In the genomic region with DNA sequence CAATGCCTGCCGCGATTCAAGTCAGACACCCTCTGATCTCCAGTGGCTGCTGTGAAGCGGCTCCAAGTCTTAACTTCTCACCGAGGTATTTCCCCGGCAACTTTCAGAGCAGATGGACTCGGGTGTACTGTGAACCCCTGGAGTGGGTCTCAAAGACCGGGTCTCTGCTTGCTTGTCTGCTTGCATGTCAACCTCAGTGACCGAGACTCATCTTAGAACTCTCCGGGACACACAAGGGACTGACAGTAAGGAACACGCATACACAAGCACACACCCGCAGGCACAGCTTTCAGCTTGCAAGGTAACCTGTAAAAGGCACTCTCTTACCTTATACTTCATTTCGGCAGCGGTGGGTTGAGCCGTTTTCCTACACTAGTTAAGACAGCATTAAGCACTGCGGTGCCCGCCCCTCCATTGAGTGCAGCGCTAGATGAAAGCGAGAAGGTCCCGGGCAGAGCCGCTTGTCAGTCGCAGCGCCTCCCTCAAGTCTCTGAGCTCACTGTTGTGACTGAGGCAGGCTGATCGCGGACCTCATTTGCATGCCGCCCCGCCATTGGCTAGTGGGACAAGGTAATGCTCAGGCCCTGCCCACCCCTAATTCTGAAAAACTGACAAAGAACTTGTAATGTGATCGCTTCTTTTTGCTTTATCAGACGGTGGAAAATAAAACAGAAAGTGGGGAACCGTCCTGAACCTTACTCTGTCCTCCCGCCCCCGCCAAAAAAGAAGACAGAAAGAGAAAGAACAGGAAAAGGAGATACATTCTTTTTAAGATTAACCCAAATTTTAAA, we compare ENCODE assay signal across 1 cellular context.
TF ChIP-seq lines count a peak whose summit lies in the region.

A gene with protein sequence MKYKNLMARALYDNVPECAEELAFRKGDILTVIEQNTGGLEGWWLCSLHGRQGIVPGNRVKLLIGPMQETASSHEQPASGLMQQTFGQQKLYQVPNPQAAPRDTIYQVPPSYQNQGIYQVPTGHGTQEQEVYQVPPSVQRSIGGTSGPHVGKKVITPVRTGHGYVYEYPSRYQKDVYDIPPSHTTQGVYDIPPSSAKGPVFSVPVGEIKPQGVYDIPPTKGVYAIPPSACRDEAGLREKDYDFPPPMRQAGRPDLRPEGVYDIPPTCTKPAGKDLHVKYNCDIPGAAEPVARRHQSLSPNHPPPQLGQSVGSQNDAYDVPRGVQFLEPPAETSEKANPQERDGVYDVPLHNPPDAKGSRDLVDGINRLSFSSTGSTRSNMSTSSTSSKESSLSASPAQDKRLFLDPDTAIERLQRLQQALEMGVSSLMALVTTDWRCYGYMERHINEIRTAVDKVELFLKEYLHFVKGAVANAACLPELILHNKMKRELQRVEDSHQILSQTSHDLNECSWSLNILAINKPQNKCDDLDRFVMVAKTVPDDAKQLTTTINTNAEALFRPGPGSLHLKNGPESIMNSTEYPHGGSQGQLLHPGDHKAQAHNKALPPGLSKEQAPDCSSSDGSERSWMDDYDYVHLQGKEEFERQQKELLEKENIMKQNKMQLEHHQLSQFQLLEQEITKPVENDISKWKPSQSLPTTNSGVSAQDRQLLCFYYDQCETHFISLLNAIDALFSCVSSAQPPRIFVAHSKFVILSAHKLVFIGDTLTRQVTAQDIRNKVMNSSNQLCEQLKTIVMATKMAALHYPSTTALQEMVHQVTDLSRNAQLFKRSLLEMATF (minus strand): TSS at position 492 of the 791 bp plus-strand sequence. CDS start 153 bp downstream, at position 339.

TF ChIP-seq in HepG2, 621 proteins besides CTCF, POLR2A, EP300 and RAD21 (continued from another document and continues in another):
- TF ChIP-seq, protein P1, sequence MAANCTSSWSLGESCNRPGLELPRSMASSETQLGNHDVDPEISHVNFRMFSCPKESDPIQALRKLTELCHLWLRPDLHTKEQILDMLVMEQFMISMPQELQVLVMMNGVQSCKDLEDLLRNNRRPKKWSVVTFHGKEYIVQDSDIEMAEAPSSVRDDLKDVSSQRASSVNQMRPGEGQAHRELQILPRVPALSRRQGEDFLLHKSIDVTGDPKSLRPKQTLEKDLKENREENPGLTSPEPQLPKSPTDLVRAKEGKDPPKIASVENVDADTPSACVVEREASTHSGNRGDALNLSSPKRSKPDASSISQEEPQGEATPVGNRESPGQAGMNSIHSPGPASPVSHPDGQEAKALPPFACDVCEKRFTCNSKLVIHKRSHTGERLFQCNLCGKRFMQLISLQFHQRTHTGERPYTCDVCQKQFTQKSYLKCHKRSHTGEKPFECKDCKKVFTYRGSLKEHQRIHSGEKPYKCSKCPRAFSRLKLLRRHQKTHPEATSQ (CRISPR knock-in tag; IDR thresholded peaks at IDR 0.05; ENCODE audit: borderline replicate concordance), result 0 out of 2 replicates have a peak, but pooled peaks have one; percentile 61
- TF ChIP-seq, protein P2, sequence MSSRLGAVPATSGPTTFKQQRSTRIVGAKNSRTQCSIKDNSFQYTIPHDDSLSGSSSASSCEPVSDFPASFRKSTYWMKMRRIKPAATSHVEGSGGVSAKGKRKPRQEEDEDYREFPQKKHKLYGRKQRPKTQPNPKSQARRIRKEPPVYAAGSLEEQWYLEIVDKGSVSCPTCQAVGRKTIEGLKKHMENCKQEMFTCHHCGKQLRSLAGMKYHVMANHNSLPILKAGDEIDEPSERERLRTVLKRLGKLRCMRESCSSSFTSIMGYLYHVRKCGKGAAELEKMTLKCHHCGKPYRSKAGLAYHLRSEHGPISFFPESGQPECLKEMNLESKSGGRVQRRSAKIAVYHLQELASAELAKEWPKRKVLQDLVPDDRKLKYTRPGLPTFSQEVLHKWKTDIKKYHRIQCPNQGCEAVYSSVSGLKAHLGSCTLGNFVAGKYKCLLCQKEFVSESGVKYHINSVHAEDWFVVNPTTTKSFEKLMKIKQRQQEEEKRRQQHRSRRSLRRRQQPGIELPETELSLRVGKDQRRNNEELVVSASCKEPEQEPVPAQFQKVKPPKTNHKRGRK (CRISPR knock-in tag; IDR thresholded peaks at IDR 0.05), result no peak
- TF ChIP-seq ZNF354B (CRISPR knock-in tag; IDR thresholded peaks at IDR 0.05), result no peak
- TF ChIP-seq AGO2 (optimal IDR thresholded peaks at IDR 0.05; ENCODE audit: low read depth, low read length), result peak; percentile 52
- TF ChIP-seq, protein P3, sequence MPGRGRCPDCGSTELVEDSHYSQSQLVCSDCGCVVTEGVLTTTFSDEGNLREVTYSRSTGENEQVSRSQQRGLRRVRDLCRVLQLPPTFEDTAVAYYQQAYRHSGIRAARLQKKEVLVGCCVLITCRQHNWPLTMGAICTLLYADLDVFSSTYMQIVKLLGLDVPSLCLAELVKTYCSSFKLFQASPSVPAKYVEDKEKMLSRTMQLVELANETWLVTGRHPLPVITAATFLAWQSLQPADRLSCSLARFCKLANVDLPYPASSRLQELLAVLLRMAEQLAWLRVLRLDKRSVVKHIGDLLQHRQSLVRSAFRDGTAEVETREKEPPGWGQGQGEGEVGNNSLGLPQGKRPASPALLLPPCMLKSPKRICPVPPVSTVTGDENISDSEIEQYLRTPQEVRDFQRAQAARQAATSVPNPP (CRISPR knock-in tag; IDR thresholded peaks at IDR 0.05), result no peak; the same call in 1 of the 2 replicates
- no peak for TF ChIP-seq MTA1 (CRISPR knock-in tag; IDR thresholded peaks at IDR 0.05; ENCODE audit: borderline replicate concordance)
- TF ChIP-seq, protein P4, sequence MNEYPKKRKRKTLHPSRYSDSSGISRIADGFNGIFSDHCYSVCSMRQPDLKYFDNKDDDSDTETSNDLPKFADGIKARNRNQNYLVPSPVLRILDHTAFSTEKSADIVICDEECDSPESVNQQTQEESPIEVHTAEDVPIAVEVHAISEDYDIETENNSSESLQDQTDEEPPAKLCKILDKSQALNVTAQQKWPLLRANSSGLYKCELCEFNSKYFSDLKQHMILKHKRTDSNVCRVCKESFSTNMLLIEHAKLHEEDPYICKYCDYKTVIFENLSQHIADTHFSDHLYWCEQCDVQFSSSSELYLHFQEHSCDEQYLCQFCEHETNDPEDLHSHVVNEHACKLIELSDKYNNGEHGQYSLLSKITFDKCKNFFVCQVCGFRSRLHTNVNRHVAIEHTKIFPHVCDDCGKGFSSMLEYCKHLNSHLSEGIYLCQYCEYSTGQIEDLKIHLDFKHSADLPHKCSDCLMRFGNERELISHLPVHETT (CRISPR knock-in tag; conservative IDR thresholded peaks at IDR 0.05), result no peak; the same call in 1 of the 2 replicates
- TF ChIP-seq, protein P5, sequence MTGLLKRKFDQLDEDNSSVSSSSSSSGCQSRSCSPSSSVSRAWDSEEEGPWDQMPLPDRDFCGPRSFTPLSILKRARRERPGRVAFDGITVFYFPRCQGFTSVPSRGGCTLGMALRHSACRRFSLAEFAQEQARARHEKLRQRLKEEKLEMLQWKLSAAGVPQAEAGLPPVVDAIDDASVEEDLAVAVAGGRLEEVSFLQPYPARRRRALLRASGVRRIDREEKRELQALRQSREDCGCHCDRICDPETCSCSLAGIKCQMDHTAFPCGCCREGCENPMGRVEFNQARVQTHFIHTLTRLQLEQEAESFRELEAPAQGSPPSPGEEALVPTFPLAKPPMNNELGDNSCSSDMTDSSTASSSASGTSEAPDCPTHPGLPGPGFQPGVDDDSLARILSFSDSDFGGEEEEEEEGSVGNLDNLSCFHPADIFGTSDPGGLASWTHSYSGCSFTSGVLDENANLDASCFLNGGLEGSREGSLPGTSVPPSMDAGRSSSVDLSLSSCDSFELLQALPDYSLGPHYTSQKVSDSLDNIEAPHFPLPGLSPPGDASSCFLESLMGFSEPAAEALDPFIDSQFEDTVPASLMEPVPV (CRISPR knock-in tag; IDR thresholded peaks at IDR 0.05), result peak; percentile 72
- no peak for TF ChIP-seq ZNF34 (CRISPR knock-in tag; IDR thresholded peaks at IDR 0.05; ENCODE audit: borderline replicate concordance)
- no peak for TF ChIP-seq ZNF567 (CRISPR knock-in tag; IDR thresholded peaks at IDR 0.05; ENCODE audit: borderline replicate concordance)
- TF ChIP-seq RFX1 (IDR thresholded peaks at IDR 0.05), result no peak
- TF ChIP-seq, protein P6, sequence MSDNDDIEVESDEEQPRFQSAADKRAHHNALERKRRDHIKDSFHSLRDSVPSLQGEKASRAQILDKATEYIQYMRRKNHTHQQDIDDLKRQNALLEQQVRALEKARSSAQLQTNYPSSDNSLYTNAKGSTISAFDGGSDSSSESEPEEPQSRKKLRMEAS (IDR thresholded peaks at IDR 0.05), result 0 out of 2 replicates have a peak, but pooled peaks have one; percentile 62
- TF ChIP-seq TBX3 (IDR thresholded peaks at IDR 0.05; ENCODE audit: borderline replicate concordance), result no peak
- TF ChIP-seq, protein P7, sequence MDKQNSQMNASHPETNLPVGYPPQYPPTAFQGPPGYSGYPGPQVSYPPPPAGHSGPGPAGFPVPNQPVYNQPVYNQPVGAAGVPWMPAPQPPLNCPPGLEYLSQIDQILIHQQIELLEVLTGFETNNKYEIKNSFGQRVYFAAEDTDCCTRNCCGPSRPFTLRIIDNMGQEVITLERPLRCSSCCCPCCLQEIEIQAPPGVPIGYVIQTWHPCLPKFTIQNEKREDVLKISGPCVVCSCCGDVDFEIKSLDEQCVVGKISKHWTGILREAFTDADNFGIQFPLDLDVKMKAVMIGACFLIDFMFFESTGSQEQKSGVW (CRISPR knock-in tag; IDR thresholded peaks at IDR 0.05; ENCODE audit: borderline replicate concordance), result no peak
- 0 out of 2 replicates have a peak, but pooled peaks have one; percentile 36 for TF ChIP-seq ZNF674 (CRISPR knock-in tag; IDR thresholded peaks at IDR 0.05; ENCODE audit: low read depth)
- TF ChIP-seq ZNF24 (IDR thresholded peaks at IDR 0.05), result no peak
- 0 out of 2 replicates have a peak, but pooled peaks have one; percentile 39 for TF ChIP-seq ZNF138 (CRISPR knock-in tag; IDR thresholded peaks at IDR 0.05; ENCODE audit: low read depth)
- TF ChIP-seq FOSL2 (CRISPR knock-in tag; IDR thresholded peaks at IDR 0.05), result peak; percentile 63
- peak; percentile 39; the same call in 1 of the 2 replicates for TF ChIP-seq GPN1 (CRISPR knock-in tag; IDR thresholded peaks at IDR 0.05; ENCODE audit: borderline replicate concordance)
- TF ChIP-seq ZNF546 (CRISPR knock-in tag; conservative IDR thresholded peaks at IDR 0.05), result 0 out of 2 replicates have a peak, but pooled peaks have one; percentile 20
- TF ChIP-seq, protein P8, sequence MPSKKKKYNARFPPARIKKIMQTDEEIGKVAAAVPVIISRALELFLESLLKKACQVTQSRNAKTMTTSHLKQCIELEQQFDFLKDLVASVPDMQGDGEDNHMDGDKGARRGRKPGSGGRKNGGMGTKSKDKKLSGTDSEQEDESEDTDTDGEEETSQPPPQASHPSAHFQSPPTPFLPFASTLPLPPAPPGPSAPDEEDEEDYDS (CRISPR knock-in tag; IDR thresholded peaks at IDR 0.05), result peak; percentile 99
- TF ChIP-seq, protein P9, sequence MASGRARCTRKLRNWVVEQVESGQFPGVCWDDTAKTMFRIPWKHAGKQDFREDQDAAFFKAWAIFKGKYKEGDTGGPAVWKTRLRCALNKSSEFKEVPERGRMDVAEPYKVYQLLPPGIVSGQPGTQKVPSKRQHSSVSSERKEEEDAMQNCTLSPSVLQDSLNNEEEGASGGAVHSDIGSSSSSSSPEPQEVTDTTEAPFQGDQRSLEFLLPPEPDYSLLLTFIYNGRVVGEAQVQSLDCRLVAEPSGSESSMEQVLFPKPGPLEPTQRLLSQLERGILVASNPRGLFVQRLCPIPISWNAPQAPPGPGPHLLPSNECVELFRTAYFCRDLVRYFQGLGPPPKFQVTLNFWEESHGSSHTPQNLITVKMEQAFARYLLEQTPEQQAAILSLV (CRISPR knock-in tag; IDR thresholded peaks at IDR 0.05; ENCODE audit: borderline replicate concordance), result peak; percentile 43; the same call in 1 of the 2 replicates
- peak; percentile 78 for TF ChIP-seq MIER3 (CRISPR knock-in tag; IDR thresholded peaks at IDR 0.05; ENCODE audit: borderline replicate concordance)
- no peak for TF ChIP-seq ZNF326 (CRISPR knock-in tag; IDR thresholded peaks at IDR 0.05; ENCODE audit: borderline replicate concordance)
- TF ChIP-seq ZNF264 (CRISPR knock-in tag; IDR thresholded peaks at IDR 0.05), result peak; percentile 57
- no peak for TF ChIP-seq ZNF484 (CRISPR knock-in tag; IDR thresholded peaks at IDR 0.05; ENCODE audit: borderline replicate concordance, low read depth)
- no peak for TF ChIP-seq ZNF552 (CRISPR knock-in tag; IDR thresholded peaks at IDR 0.05; ENCODE audit: borderline replicate concordance)
- TF ChIP-seq GATA4 (IDR thresholded peaks at IDR 0.05; ENCODE audit: borderline replicate concordance, low read depth), result peak; percentile 88; the same call in 1 of the 2 replicates
- TF ChIP-seq, protein P10, sequence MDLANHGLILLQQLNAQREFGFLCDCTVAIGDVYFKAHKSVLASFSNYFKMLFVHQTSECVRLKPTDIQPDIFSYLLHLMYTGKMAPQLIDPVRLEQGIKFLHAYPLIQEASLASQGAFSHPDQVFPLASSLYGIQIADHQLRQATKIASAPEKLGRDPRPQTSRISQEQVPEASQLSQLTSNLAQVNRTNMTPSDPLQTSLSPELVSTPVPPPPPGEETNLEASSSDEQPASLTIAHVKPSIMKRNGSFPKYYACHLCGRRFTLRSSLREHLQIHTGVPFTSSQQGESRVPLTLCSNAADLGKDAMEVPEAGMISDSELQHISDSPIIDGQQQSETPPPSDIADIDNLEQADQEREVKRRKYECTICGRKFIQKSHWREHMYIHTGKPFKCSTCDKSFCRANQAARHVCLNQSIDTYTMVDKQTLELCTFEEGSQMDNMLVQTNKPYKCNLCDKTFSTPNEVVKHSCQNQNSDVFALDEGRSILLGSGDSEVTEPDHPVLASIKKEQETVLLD (CRISPR knock-in tag; IDR thresholded peaks at IDR 0.05; ENCODE audit: low read depth), result no peak
- TF ChIP-seq, protein P11, sequence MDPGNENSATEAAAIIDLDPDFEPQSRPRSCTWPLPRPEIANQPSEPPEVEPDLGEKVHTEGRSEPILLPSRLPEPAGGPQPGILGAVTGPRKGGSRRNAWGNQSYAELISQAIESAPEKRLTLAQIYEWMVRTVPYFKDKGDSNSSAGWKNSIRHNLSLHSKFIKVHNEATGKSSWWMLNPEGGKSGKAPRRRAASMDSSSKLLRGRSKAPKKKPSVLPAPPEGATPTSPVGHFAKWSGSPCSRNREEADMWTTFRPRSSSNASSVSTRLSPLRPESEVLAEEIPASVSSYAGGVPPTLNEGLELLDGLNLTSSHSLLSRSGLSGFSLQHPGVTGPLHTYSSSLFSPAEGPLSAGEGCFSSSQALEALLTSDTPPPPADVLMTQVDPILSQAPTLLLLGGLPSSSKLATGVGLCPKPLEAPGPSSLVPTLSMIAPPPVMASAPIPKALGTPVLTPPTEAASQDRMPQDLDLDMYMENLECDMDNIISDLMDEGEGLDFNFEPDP (CRISPR knock-in tag; conservative IDR thresholded peaks at IDR 0.05), result no peak
- TF ChIP-seq SMAD1 (CRISPR knock-in tag; IDR thresholded peaks at IDR 0.05; ENCODE audit: borderline replicate concordance, low read depth), result no peak; the same call in 1 of the 2 replicates
- TF ChIP-seq ZSCAN31 (CRISPR knock-in tag; IDR thresholded peaks at IDR 0.05; ENCODE audit: low read depth), result peak; percentile 98
- no peak for TF ChIP-seq CREB1 (IDR thresholded peaks at IDR 0.05)
- TF ChIP-seq CREB1 (CRISPR knock-in tag; IDR thresholded peaks at IDR 0.05), result peak; percentile 68
- no peak; the same call in 1 of the 2 replicates for TF ChIP-seq DNMT1 (CRISPR knock-in tag; IDR thresholded peaks at IDR 0.05)
- no peak for TF ChIP-seq ZNF562 (CRISPR knock-in tag; IDR thresholded peaks at IDR 0.05; ENCODE audit: borderline replicate concordance)
- peak; percentile 58 for TF ChIP-seq RBM22 (optimal IDR thresholded peaks at IDR 0.05; ENCODE audit: low read length)
- TF ChIP-seq GABPA (IDR thresholded peaks at IDR 0.05; ENCODE audit: low read depth, low read length), result no peak
- no peak for TF ChIP-seq GABPA (CRISPR knock-in tag; IDR thresholded peaks at IDR 0.05; ENCODE audit: low read depth)
- peak; percentile 41; the same call in 1 of the 2 replicates for TF ChIP-seq GABPB1 (CRISPR knock-in tag; IDR thresholded peaks at IDR 0.05)
- TF ChIP-seq SAP130 (CRISPR knock-in tag; IDR thresholded peaks at IDR 0.05; ENCODE audit: low read depth), result peak; percentile 99
